Comparison of ENCODE assay signal across 8 cellular contexts in the genomic region with DNA sequence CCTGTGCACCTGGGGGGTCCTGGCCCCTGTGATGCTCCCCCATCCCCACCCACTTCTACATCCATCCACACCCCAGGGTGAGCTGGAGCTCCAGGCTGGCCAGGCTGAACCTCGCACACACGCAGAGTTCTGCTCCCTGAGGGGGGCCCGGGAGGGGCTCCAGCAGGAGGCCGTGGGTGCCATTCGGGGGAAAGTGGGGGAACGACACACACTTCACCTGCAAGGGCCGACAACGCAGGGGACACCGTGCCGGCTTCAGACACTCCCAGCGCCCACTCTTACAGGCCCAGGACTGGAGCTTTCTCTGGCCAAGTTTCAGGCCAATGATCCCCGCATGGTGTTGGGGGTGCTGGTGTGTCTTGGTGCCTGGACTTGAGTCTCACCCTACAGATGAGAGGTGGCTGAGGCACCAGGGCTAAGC. TPM values are rescaled to one million over a fixed set of nuclear protein-coding genes. Genes with fewer than 3 reads are reported as not detected.
DNase-seq lines count a peak whose midpoint lies in the region; ATAC-seq, FAIRE-seq and TF ChIP-seq lines count a peak whose summit lies in the region.

No MANE protein-coding gene starts in this region.

- no peaks in the 10 kb centered on the region for H3K9me1 ChIP-seq in K562 (ENCODE audit: control insufficient read depth, insufficient read depth, low read length)

- no peak for TF ChIP-seq POLR2A in K562 (conservative IDR thresholded peaks at IDR 0.05)
- TF ChIP-seq POLR2A in tibial nerve (IDR thresholded peaks at IDR 0.05): no peak

- no peak overlapping the region for H3K27ac ChIP-seq in HEK293 (ENCODE audit: extremely low read depth, low read depth, low read length)
- peak overlapping the region; percentile 51; the same call in 1 of the 3 replicates for H3K27ac ChIP-seq in K562 (ENCODE audit: extremely low read depth, low read depth, low read length)
- peak overlapping the region; percentile 65 to 95 (median 88) for H3K27ac ChIP-seq in tibial nerve

- no peak for FAIRE-seq in K562 (lab: Jason Lieb, UNC)

- CTCF ChIA-PET in HEK293 (lab: Yijun Ruan, JAX) (interaction anchor here (0.6 to 3.1 kb wide), 17 partner anchors 9 to 447 kb away, joined by 3 to 17 read pairs (median 3); partner anchors contain the start of gene TMEM80), K562 (lab: Yijun Ruan, JAX; ENCODE audit: low intra/inter-chr PET ratio) (interaction anchor here (1.2 to 2.2 kb wide), 6 partner anchors 20 to 172 kb away, joined by 3 to 22 read pairs (median 8); partner anchors contain the start of genes TALDO1 and TMEM80)

- H3K27me3 ChIP-seq in K562 (ENCODE audit: control insufficient read depth in 2 of 2, insufficient read depth in 2 of 2, low read length in 2 of 2): no peaks in the 10 kb centered on the region; a peak in 1 of 5 replicates
- H3K27me3 ChIP-seq in tibial nerve: peaks cover 0 to 25% of the 10 kb centered on the region in 2 donors

- no peaks in the 10 kb centered on the region; the same call in 1 of the 3 replicates for H3K79me2 ChIP-seq in K562 (ENCODE audit: control insufficient read depth, insufficient read depth, low read length)

- intact Hi-C loops in K562 (cut with micrococcal nuclease) (loop anchor here (5.0 kb wide), 2 partner anchors 70 to 175 kb away; partner anchors contain the start of gene SLC25A22), mucosa of descending colon (cut with DNase I, micrococcal nuclease) (loop anchor here (5.0 to 10.0 kb wide), 3 partner anchors 62 to 172 kb away; no protein-coding TSS in a partner anchor)

- POLR2A ChIA-PET in HEK293 (lab: Yijun Ruan, JAX): interaction anchor here (1.2 to 1.6 kb wide), 3 partner anchors 20 to 172 kb away, joined by 4 to 13 read pairs (median 5); partner anchors contain the start of genes DEAF1 and TMEM80
- POLR2A ChIA-PET in K562 (lab: Yijun Ruan, JAX): interaction anchor here (0.6 to 2.8 kb wide), 7 partner anchors 21 to 159 kb away, joined by 3 to 25 read pairs (median 4); partner anchors contain the start of genes DEAF1 and TMEM80

- TF ChIP-seq EP300 in K562 (IDR thresholded peaks at IDR 0.05; ENCODE audit: low read length): no peak
- no peak for TF ChIP-seq EP300 in tibial nerve (IDR thresholded peaks at IDR 0.05)

- ATAC-seq in K562 (no peak; the same call in 2 of the 3 replicates), mucosa of descending colon (no peak), HG03354 (IDR thresholded peaks at IDR 0.05; ENCODE audit: poor library complexity, severe bottlenecking, unreplicated experiment) (no peak)

- WGBS in K562 (ENCODE audit: insufficient coverage, low coverage, missing lambda C conversion rate): 85% methylated on average over 12 of the region's 12 CpGs
- WGBS in tibial nerve, 2 donors: 87 to 89% methylated on average over 12 of the region's 12 CpGs

- DNase-seq in K562 (ENCODE audit: extremely low read depth in 1 of 4, low spot score in 3 of 4): peak in 1 of 4 experiments; percentile 18
- DNase-seq in mucosa of descending colon: peak; percentile 17 to 61 (median 50)
- DNase-seq in tibial nerve (ENCODE audit: low spot score in 2 of 2): no peak
- no peak for DNase-seq in activated gamma-delta T cell (lab: John Stamatoyannopoulos, UW)
- no peak for DNase-seq in stimulated activated CD8-positive, alpha-beta memory T cell treated with anti-CD3 and anti-CD28 coated beads, Interleukin-4, amount 100 ng/mL, for 48 hours
- DNase-seq in NCI-H187 treated with DMSO at 0.1 percent for 48 hours (lab: John Stamatoyannopoulos, UW): no peak

- peak overlapping the region; percentile 45 to 87 for H3K9ac ChIP-seq in K562 (ENCODE audit: insufficient read depth in 1 of 2, low read depth in 2 of 2, low read length in 2 of 2)

- no peak for TF ChIP-seq RAD21 in K562 (CRISPR knock-in tag; conservative IDR thresholded peaks at IDR 0.05 in 1 of 2, IDR thresholded peaks at IDR 0.05 in 1 of 2)

- H3K4me2 ChIP-seq in K562 (ENCODE audit: insufficient read depth, low read length): peak overlapping the region; percentile 65

- H3K4me3 ChIP-seq in HEK293 (ENCODE audit: low read depth, low read length) (no peak overlapping the region), K562 (no peak overlapping the region), mucosa of descending colon (no peak overlapping the region), tibial nerve (no peak overlapping the region)

- no peak overlapping the region for H2AFZ ChIP-seq in K562 (ENCODE audit: low read depth, low read length)

- no peaks in the 10 kb centered on the region for H4K20me1 ChIP-seq in K562 (replicated peaks; ENCODE audit: control insufficient read depth, insufficient read depth, low read length)

- H3K4me1 ChIP-seq in HEK293 (ENCODE audit: control insufficient read depth, insufficient read depth, low read length): no peaks in the 10 kb centered on the region; the same call in 1 of the 2 replicates
- H3K4me1 ChIP-seq in K562 (replicated peaks in 1 of 2; ENCODE audit: control insufficient read depth in 2 of 2, insufficient read depth in 2 of 2, low read length in 2 of 2): peaks cover 35 to 66% of the 10 kb centered on the region in 2 experiments
- peaks cover 24% of the 10 kb centered on the region for H3K4me1 ChIP-seq in mucosa of descending colon (ENCODE audit: low read depth)
- H3K4me1 ChIP-seq in tibial nerve: peaks cover 0 to 61% (median 32%) of the 10 kb centered on the region in 4 donors

- in situ Hi-C loops in K562 (cut with MboI): no loop called here

- H3K36me3 ChIP-seq in HEK293 (ENCODE audit: control insufficient read depth in 2 of 2, insufficient read depth in 1 of 2, low read length in 2 of 2) (no peaks in the 10 kb centered on the region), K562 (ENCODE audit: control insufficient read depth, insufficient read depth, low read length) (no peaks in the 10 kb centered on the region), mucosa of descending colon (ENCODE audit: low read depth) (no peaks in the 10 kb centered on the region), tibial nerve (peaks cover 0 to 19% (median 0%) of the 10 kb centered on the region in 3 donors)

- no TSS peak for BruUV-seq in K562 (replicated peaks; lab: Mats Ljungman, UMichigan)

- no peak for TF ChIP-seq CTCF in HEK293 (tag by site-specific recombination; IDR thresholded peaks at IDR 0.05)
- TF ChIP-seq CTCF in K562 (IDR thresholded peaks at IDR 0.05 in 2 of 3, conservative IDR thresholded peaks at IDR 0.05 in 1 of 3; ENCODE audit: insufficient read depth in 2 of 3, low read depth in 1 of 3, low read length in 3 of 3): no peak
- no peak for TF ChIP-seq CTCF in mucosa of descending colon (IDR thresholded peaks at IDR 0.05)
- TF ChIP-seq CTCF in tibial nerve (IDR thresholded peaks at IDR 0.05): no peak

- H3K9me3 ChIP-seq in HEK293 (ENCODE audit: control insufficient read depth, insufficient read depth, low read depth, low read length): no peaks in the 10 kb centered on the region
- no peaks in the 10 kb centered on the region for H3K9me3 ChIP-seq in K562 (replicated peaks; ENCODE audit: control insufficient read depth, insufficient read depth, low read depth, low read length)
- no peaks in the 10 kb centered on the region for H3K9me3 ChIP-seq in mucosa of descending colon
- H3K9me3 ChIP-seq in tibial nerve: no peaks in the 10 kb centered on the region

RNA-seq across cellular contexts. Expression of gene TALDO1, which starts 20.0 kb away (rescaled TPM):
- 172 and 310 TPM in 2 replicates for total RNA-seq in K562 (2011; cell fraction: chromatin; rRNA removed; ENCODE audit: low replicate concordance)
- 171 and 194 TPM in 2 replicates for total RNA-seq in K562 (2011; cell fraction: nucleolus; rRNA removed)
- 200 and 202 TPM in 2 replicates for total RNA-seq in K562 (2011; cell fraction: nucleoplasm; rRNA removed)
- total RNA-seq in K562 (2014; rRNA removed) (507 and 536 TPM in 2 replicates), K562 (2014; rRNA removed; fragmentation: Illumina TruSeq; extraction: Trizol) (228 and 260 TPM in 2 replicates), K562 (2015; rRNA removed; fragmentation: Illumina TruSeq; extraction: Trizol) (413 and 441 TPM in 2 replicates), K562 (2021) (541 and 595 TPM in 2 replicates), mucosa of descending colon (100 to 1,000 TPM; 101 to 158 (median 128) TPM), tibial nerve (100 to 1,000 TPM; 203 to 323 (median 241) TPM)
- polyA plus RNA-seq in K562 (2011; rRNA removed) (416 and 427 TPM in 2 replicates), K562 (2014; fragmentation: Illumina TruSeq; extraction: Trizol) (400 and 436 TPM in 2 replicates), K562 (2014; fragmentation: Nextera tagmentation; extraction: Ambion mirVana) (100 to 1,000 TPM; 328 to 492 TPM), K562 (2014; rRNA removed) (520 and 521 TPM in 2 replicates)
- 459 and 498 TPM in 2 replicates for polyA plus RNA-seq in K562 (2011; cell fraction: cytosol; rRNA removed)
- 247 and 274 TPM in 2 replicates for polyA plus RNA-seq in K562 (2011; cell fraction: nucleus; rRNA removed)
- 413 and 492 TPM in 2 replicates for polyA plus RNA-seq in K562 (2012)
- 150 and 162 TPM in 2 replicates for polyA minus RNA-seq in K562 (2011; rRNA and poly(A)+ RNA removed)
- polyA minus RNA-seq in K562 (2011; cell fraction: cytosol; rRNA and poly(A)+ RNA removed): 252 and 295 TPM in 2 replicates
- polyA minus RNA-seq in K562 (2011; cell fraction: nucleus; rRNA and poly(A)+ RNA removed): 42.5 and 74.1 TPM in 2 replicates

RNA-seq across cellular contexts. Expression of gene EPS8L2, which starts 21.3 kb away (rescaled TPM):
- total RNA-seq in K562 (2011; cell fraction: chromatin; rRNA removed; ENCODE audit: low replicate concordance): 22.1 and 75.1 TPM in 2 replicates
- total RNA-seq in K562 (2011; cell fraction: nucleolus; rRNA removed): 35.8 and 51.2 TPM in 2 replicates
- total RNA-seq in K562 (2011; cell fraction: nucleoplasm; rRNA removed): 21.0 and 26.5 TPM in 2 replicates
- total RNA-seq in K562 (2014; rRNA removed) (13.1 and 17.0 TPM in 2 replicates), K562 (2014; rRNA removed; fragmentation: Illumina TruSeq; extraction: Trizol) (2.5 and 3.7 TPM in 2 replicates), K562 (2015; rRNA removed; fragmentation: Illumina TruSeq; extraction: Trizol) (3.1 and 3.8 TPM in 2 replicates), K562 (2021) (8.6 and 10.4 TPM in 2 replicates), mucosa of descending colon (100 to 1,000 TPM; 176 to 335 (median 253) TPM), tibial nerve (10 to 100 TPM; 29.1 to 48.0 (median 32.7) TPM)
- polyA plus RNA-seq in K562 (2011; rRNA removed) (12.2 and 19.8 TPM in 2 replicates), K562 (2014; fragmentation: Illumina TruSeq; extraction: Trizol) (3.3 and 5.9 TPM in 2 replicates), K562 (2014; fragmentation: Nextera tagmentation; extraction: Ambion mirVana) (1 to 10 TPM in 1 of 2 experiments, under 1 TPM in 1; 0.75 to 1.2 TPM), K562 (2014; rRNA removed) (10.4 and 16.3 TPM in 2 replicates)
- 11.7 and 16.0 TPM in 2 replicates for polyA plus RNA-seq in K562 (2011; cell fraction: cytosol; rRNA removed)
- 98.5 and 118 TPM in 2 replicates for polyA plus RNA-seq in K562 (2011; cell fraction: nucleus; rRNA removed)
- polyA plus RNA-seq in K562 (2012): 9.6 and 10.7 TPM in 2 replicates
- 3.1 and 5.6 TPM in 2 replicates for polyA minus RNA-seq in K562 (2011; rRNA and poly(A)+ RNA removed)
- 10.0 and 10.5 TPM in 2 replicates for polyA minus RNA-seq in K562 (2011; cell fraction: cytosol; rRNA and poly(A)+ RNA removed)
- polyA minus RNA-seq in K562 (2011; cell fraction: nucleus; rRNA and poly(A)+ RNA removed): 7.7 and 12.1 TPM in 2 replicates

RNA-seq across cellular contexts. Expression of gene TMEM80, which starts 31.7 kb away (rescaled TPM):
- 42.2 and 91.7 TPM in 2 replicates for total RNA-seq in K562 (2011; cell fraction: chromatin; rRNA removed; ENCODE audit: low replicate concordance)
- 45.0 and 58.9 TPM in 2 replicates for total RNA-seq in K562 (2011; cell fraction: nucleolus; rRNA removed)
- total RNA-seq in K562 (2011; cell fraction: nucleoplasm; rRNA removed): 50.4 and 62.3 TPM in 2 replicates
- total RNA-seq in K562 (2014; rRNA removed): 16.9 and 18.4 TPM in 2 replicates
- 9.4 and 11.0 TPM in 2 replicates for total RNA-seq in K562 (2014; rRNA removed; fragmentation: Illumina TruSeq; extraction: Trizol)
- total RNA-seq in K562 (2015; rRNA removed; fragmentation: Illumina TruSeq; extraction: Trizol): 7.8 and 8.8 TPM in 2 replicates
- total RNA-seq in K562 (2021): 14.2 and 14.6 TPM in 2 replicates
- 26.3 and 30.1 TPM in 2 replicates for polyA plus RNA-seq in K562 (2011; rRNA removed)
- 30.7 and 33.7 TPM in 2 replicates for polyA plus RNA-seq in K562 (2011; cell fraction: cytosol; rRNA removed)
- 51.3 and 73.6 TPM in 2 replicates for polyA plus RNA-seq in K562 (2011; cell fraction: nucleus; rRNA removed)
- polyA plus RNA-seq in K562 (2012): 22.7 and 27.4 TPM in 2 replicates
- 12.4 and 14.1 TPM in 2 replicates for polyA plus RNA-seq in K562 (2014; fragmentation: Illumina TruSeq; extraction: Trizol)
- polyA plus RNA-seq in K562 (2014; fragmentation: Nextera tagmentation; extraction: Ambion mirVana): 1 to 10 TPM; 5.1 to 6.3 TPM
- 25.1 and 38.3 TPM in 2 replicates for polyA plus RNA-seq in K562 (2014; rRNA removed)
- polyA minus RNA-seq in K562 (2011; rRNA and poly(A)+ RNA removed): 5.0 and 6.4 TPM in 2 replicates
- 4.3 and 4.9 TPM in 2 replicates for polyA minus RNA-seq in K562 (2011; cell fraction: cytosol; rRNA and poly(A)+ RNA removed)
- 9.6 and 11.2 TPM in 2 replicates for polyA minus RNA-seq in K562 (2011; cell fraction: nucleus; rRNA and poly(A)+ RNA removed)
- 10 to 100 TPM; 31.6 to 43.1 (median 38.0) TPM for total RNA-seq in mucosa of descending colon
- 10 to 100 TPM; 15.3 to 43.9 (median 38.1) TPM for total RNA-seq in tibial nerve

RNA-seq across cellular contexts. Expression of gene DEAF1, which starts 32.3 kb away (rescaled TPM):
- 68.2 and 200 TPM in 2 replicates for total RNA-seq in K562 (2011; cell fraction: chromatin; rRNA removed; ENCODE audit: low replicate concordance)
- 95.7 and 111 TPM in 2 replicates for total RNA-seq in K562 (2011; cell fraction: nucleolus; rRNA removed)
- total RNA-seq in K562 (2011; cell fraction: nucleoplasm; rRNA removed): 50.3 and 71.3 TPM in 2 replicates
- total RNA-seq in K562 (2014; rRNA removed) (46.9 and 58.7 TPM in 2 replicates), K562 (2014; rRNA removed; fragmentation: Illumina TruSeq; extraction: Trizol) (13.3 and 20.4 TPM in 2 replicates), K562 (2015; rRNA removed; fragmentation: Illumina TruSeq; extraction: Trizol) (26.8 and 27.3 TPM in 2 replicates), K562 (2021) (64.2 and 69.1 TPM in 2 replicates), mucosa of descending colon (10 to 100 TPM; 25.1 to 35.7 (median 25.9) TPM), tibial nerve (10 to 100 TPM; 31.6 to 54.3 (median 41.2) TPM)
- polyA plus RNA-seq in K562 (2011; rRNA removed) (27.5 and 39.1 TPM in 2 replicates), K562 (2014; fragmentation: Illumina TruSeq; extraction: Trizol) (26.3 and 33.7 TPM in 2 replicates), K562 (2014; fragmentation: Nextera tagmentation; extraction: Ambion mirVana) (1 to 10 TPM; 2.0 to 3.6 TPM), K562 (2014; rRNA removed) (52.7 and 62.6 TPM in 2 replicates)
- polyA plus RNA-seq in K562 (2011; cell fraction: cytosol; rRNA removed): 45.8 and 77.2 TPM in 2 replicates
- 28.4 and 56.6 TPM in 2 replicates for polyA plus RNA-seq in K562 (2011; cell fraction: nucleus; rRNA removed)
- 33.6 and 47.2 TPM in 2 replicates for polyA plus RNA-seq in K562 (2012)
- 16.7 and 25.1 TPM in 2 replicates for polyA minus RNA-seq in K562 (2011; rRNA and poly(A)+ RNA removed)
- 39.4 and 45.8 TPM in 2 replicates for polyA minus RNA-seq in K562 (2011; cell fraction: cytosol; rRNA and poly(A)+ RNA removed)
- 22.2 and 28.8 TPM in 2 replicates for polyA minus RNA-seq in K562 (2011; cell fraction: nucleus; rRNA and poly(A)+ RNA removed)

RNA-seq across cellular contexts. Expression of gene GATD1, which starts 50.0 kb away (rescaled TPM):
- 140 and 450 TPM in 2 replicates for total RNA-seq in K562 (2011; cell fraction: chromatin; rRNA removed; ENCODE audit: low replicate concordance)
- total RNA-seq in K562 (2011; cell fraction: nucleolus; rRNA removed): 336 and 342 TPM in 2 replicates
- total RNA-seq in K562 (2011; cell fraction: nucleoplasm; rRNA removed): 156 and 178 TPM in 2 replicates
- total RNA-seq in K562 (2014; rRNA removed): 50.8 and 50.9 TPM in 2 replicates
- total RNA-seq in K562 (2014; rRNA removed; fragmentation: Illumina TruSeq; extraction: Trizol): 13.5 and 17.1 TPM in 2 replicates
- 45.4 and 49.5 TPM in 2 replicates for total RNA-seq in K562 (2015; rRNA removed; fragmentation: Illumina TruSeq; extraction: Trizol)
- 105 and 118 TPM in 2 replicates for total RNA-seq in K562 (2021)
- 35.8 and 58.6 TPM in 2 replicates for polyA plus RNA-seq in K562 (2011; rRNA removed)
- 47.9 and 104 TPM in 2 replicates for polyA plus RNA-seq in K562 (2011; cell fraction: cytosol; rRNA removed)
- polyA plus RNA-seq in K562 (2011; cell fraction: nucleus; rRNA removed): 263 and 504 TPM in 2 replicates
- polyA plus RNA-seq in K562 (2012): 53.2 and 84.6 TPM in 2 replicates
- 36.9 and 78.5 TPM in 2 replicates for polyA plus RNA-seq in K562 (2014; fragmentation: Illumina TruSeq; extraction: Trizol)
- polyA plus RNA-seq in K562 (2014; fragmentation: Nextera tagmentation; extraction: Ambion mirVana): 1 to 10 TPM; 2.8 to 3.3 TPM
- 144 TPM in 2 replicates for polyA plus RNA-seq in K562 (2014; rRNA removed)
- 6.8 and 13.8 TPM in 2 replicates for polyA minus RNA-seq in K562 (2011; rRNA and poly(A)+ RNA removed)
- 29.3 and 39.0 TPM in 2 replicates for polyA minus RNA-seq in K562 (2011; cell fraction: cytosol; rRNA and poly(A)+ RNA removed)
- 57.2 and 63.4 TPM in 2 replicates for polyA minus RNA-seq in K562 (2011; cell fraction: nucleus; rRNA and poly(A)+ RNA removed)
- total RNA-seq in mucosa of descending colon: 10 to 100 TPM; 51.9 to 58.8 (median 57.4) TPM
- 10 to 100 TPM; 22.1 to 41.4 (median 27.3) TPM for total RNA-seq in tibial nerve

Comparison
In these comparisons a context has a peak if more than half of its experiments do, and no peak if none do; other contexts are left out.
1. DNase-seq: peak in mucosa of descending colon (3 of 3); none in tibial nerve (0 of 2), activated gamma-delta T cell (single experiment), stimulated activated CD8-positive, alpha-beta memory T cell treated with anti-CD3 and anti-CD28 coated beads, Interleukin-4, amount 100 ng/mL, for 48 hours (single experiment) and NCI-H187 treated with DMSO at 0.1 percent for 48 hours (single experiment).